In genomic region chr7:111954474-111955311, GRCh38 we compare ENCODE assay signal across 15 cellular contexts.
DNase-seq lines count a peak whose midpoint lies in the region; ATAC-seq and TF ChIP-seq lines count a peak whose summit lies in the region.
"Had no signal": no experiment of that assay in that cellular context is flagged by ENCODE, and none has a peak within 500 bp of the region (broad histone marks: within the 10 kb centered on the region; RNA-seq: fewer than 3 reads in every experiment).

No MANE protein-coding gene starts in this region.

- H3K27me3 ChIP-seq in mesendoderm (ENCODE audit: insufficient read depth, low read length, poor library complexity) (no peaks in the 10 kb centered on the region), upper lobe of right lung (no peaks in the 10 kb centered on the region)
- H3K27me3 ChIP-seq: spleen had no signal

- ATAC-seq in upper lobe of right lung (peak; percentile 52), GM21786 (IDR thresholded peaks at IDR 0.05; ENCODE audit: unreplicated experiment) (no peak)
- ATAC-seq: stimulated activated naive CD8-positive, alpha-beta T cell treated with anti-CD3 and anti-CD28 coated beads, Interleukin-15, amount 100 ng/mL, for 72 hours had no signal

- no peaks in the 10 kb centered on the region for H3K9me3 ChIP-seq in upper lobe of right lung
- H3K9me3 ChIP-seq: spleen had no signal

- no peak overlapping the region for H3K9ac ChIP-seq in mesendoderm (ENCODE audit: low read length)

- no CpG with 5 or more reads among the region's 15 CpGs for WGBS in mesendoderm (ENCODE audit: extremely low coverage, insufficient coverage, low lambda C conversion rate)

- H2BK120ac ChIP-seq in mesendoderm (ENCODE audit: low read depth, low read length), result peak overlapping the region; percentile 37

- H3K4me2 ChIP-seq in mesendoderm (ENCODE audit: low read length), result no peak overlapping the region

- H2AK5ac ChIP-seq in mesendoderm (ENCODE audit: low read length), result no peak overlapping the region

- no peaks in the 10 kb centered on the region for H3K36me3 ChIP-seq in mesendoderm (ENCODE audit: control insufficient read depth, insufficient read depth, low read length)
- no peaks in the 10 kb centered on the region for H3K36me3 ChIP-seq in upper lobe of right lung
- H3K36me3 ChIP-seq: spleen had no signal

- H3K79me2 ChIP-seq in mesendoderm (ENCODE audit: control insufficient read depth, insufficient read depth, low read length), result no peaks in the 10 kb centered on the region

- no peak overlapping the region for H4K5ac ChIP-seq in mesendoderm (ENCODE audit: low read length)

- H2BK5ac ChIP-seq in mesendoderm (ENCODE audit: low read length), result no peak overlapping the region

- H4K8ac ChIP-seq in mesendoderm (ENCODE audit: low read depth, low read length), result no peak overlapping the region

- no peak overlapping the region for H2BK15ac ChIP-seq in mesendoderm (replicated peaks; ENCODE audit: low read depth)

- TF ChIP-seq CTCF in upper lobe of right lung (IDR thresholded peaks at IDR 0.05), result no peak

- intact Hi-C loops in upper lobe of right lung (cut with DNase I), result no loop called here

- peak overlapping the region; percentile 34 for H3K18ac ChIP-seq in mesendoderm (ENCODE audit: low read length)

- no peak overlapping the region for H3K23ac ChIP-seq in mesendoderm (ENCODE audit: low read length)

- H3K79me1 ChIP-seq in mesendoderm (ENCODE audit: low read length), result no peaks in the 10 kb centered on the region

- H3K4me3 ChIP-seq in mesendoderm (ENCODE audit: low read length), result no peak overlapping the region
- no peak overlapping the region for H3K4me3 ChIP-seq in upper lobe of right lung
- H3K4me3 ChIP-seq: spleen had no signal

- peak overlapping the region; percentile 46 for H3K4ac ChIP-seq in mesendoderm (ENCODE audit: low read depth, low read length)

- H3K27ac ChIP-seq in epithelial cell of prostate (peak overlapping the region; percentile 34), mesendoderm (ENCODE audit: low read depth, low read length) (no peak overlapping the region), upper lobe of right lung (peak overlapping the region; percentile 73)
- H3K27ac ChIP-seq: 22Rv1, spleen had no signal

- peak; percentile 50 for DNase-seq in NCI-H748 (lab: John Stamatoyannopoulos, UW; ENCODE audit: unreplicated experiment)
- DNase-seq in NCI-H748 treated with DMSO at 0.1 percent for 48 hours (lab: John Stamatoyannopoulos, UW), result no peak
- DNase-seq in epithelial cell of prostate (ENCODE audit: low read depth, low spot score), result no peak
- DNase-seq in mesendoderm, result peak; percentile 23
- DNase-seq in upper lobe of right lung, result no peak
- DNase-seq in iPS-NIHi11 (ENCODE audit: low spot score), result no peak
- DNase-seq in NCI-H2196 treated with DMSO at 0.1 percent for 48 hours (lab: John Stamatoyannopoulos, UW; ENCODE audit: unreplicated experiment), result no peak
- DNase-seq: CD4-positive, alpha-beta T cell; erythroblast; occipital lobe; PC-3; spleen; stimulated activated naive CD8-positive, alpha-beta T cell treated with anti-CD3 and anti-CD28 coated beads, Interleukin-15, amount 100 ng/mL, for 72 hours had no signal

- H3K4me1 ChIP-seq in mesendoderm (ENCODE audit: control insufficient read depth, low read depth, low read length), result peaks cover 5% of the 10 kb centered on the region
- peaks cover 38% of the 10 kb centered on the region for H3K4me1 ChIP-seq in upper lobe of right lung

- H3K56ac ChIP-seq in mesendoderm (ENCODE audit: low read length), result peak overlapping the region; percentile 35

Comparison
In these comparisons a context has a peak if more than half of its experiments do, and no peak if none do; other contexts are left out.
1. DNase-seq: peak in NCI-H748 (single experiment) and mesendoderm (single experiment); none in NCI-H748 treated with DMSO at 0.1 percent for 48 hours (single experiment), epithelial cell of prostate (single experiment), upper lobe of right lung (single experiment), iPS-NIHi11 (single experiment) and NCI-H2196 treated with DMSO at 0.1 percent for 48 hours (single experiment).